Comparison of ENCODE assay signal across 1 cellular context in the genomic region with DNA sequence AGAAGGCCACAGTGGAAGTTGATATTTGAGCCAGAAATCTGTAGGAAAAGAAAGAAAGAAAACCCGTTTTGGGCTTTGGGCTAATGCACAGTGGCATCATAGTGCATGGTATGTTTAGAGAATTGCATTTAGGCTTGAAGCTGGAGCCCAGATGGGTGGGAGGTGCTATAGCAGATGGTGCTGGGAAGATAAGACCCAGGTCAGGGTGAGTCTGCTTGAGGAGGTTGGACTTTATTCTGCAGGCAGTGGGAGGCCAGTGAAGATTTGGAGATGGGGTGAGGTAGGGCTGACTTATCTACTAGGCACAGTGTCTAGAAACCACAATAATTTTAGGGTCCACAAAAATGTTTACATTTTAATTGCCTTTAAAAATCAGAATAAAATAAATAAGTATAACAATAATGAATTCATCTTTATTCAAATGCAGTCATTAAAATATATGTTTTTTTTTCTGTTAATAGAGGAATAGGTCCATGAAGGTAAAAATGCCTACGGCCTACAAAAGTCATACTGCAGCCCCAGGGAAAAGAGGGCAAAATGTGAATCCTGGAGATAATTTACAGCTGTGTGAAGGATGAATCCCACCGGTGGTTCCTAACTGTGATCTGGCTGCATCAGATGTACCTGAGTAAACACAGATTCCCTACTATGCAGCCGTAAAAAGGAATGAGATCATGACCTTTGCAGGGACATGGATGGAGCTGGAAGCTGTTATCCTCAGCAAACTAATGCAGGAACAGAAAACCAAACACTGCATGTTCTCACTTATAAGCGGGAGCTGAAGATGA.
TF ChIP-seq lines count a peak whose summit lies in the region.

No MANE protein-coding gene starts in this region.

TF ChIP-seq in K562, 482 proteins besides CTCF, POLR2A, EP300 and RAD21 (continued from another document and continues in another):
- TF ChIP-seq, protein P1, sequence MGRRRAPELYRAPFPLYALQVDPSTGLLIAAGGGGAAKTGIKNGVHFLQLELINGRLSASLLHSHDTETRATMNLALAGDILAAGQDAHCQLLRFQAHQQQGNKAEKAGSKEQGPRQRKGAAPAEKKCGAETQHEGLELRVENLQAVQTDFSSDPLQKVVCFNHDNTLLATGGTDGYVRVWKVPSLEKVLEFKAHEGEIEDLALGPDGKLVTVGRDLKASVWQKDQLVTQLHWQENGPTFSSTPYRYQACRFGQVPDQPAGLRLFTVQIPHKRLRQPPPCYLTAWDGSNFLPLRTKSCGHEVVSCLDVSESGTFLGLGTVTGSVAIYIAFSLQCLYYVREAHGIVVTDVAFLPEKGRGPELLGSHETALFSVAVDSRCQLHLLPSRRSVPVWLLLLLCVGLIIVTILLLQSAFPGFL (CRISPR knock-in tag; IDR thresholded peaks at IDR 0.05), result no peak
- TF ChIP-seq, protein P2, sequence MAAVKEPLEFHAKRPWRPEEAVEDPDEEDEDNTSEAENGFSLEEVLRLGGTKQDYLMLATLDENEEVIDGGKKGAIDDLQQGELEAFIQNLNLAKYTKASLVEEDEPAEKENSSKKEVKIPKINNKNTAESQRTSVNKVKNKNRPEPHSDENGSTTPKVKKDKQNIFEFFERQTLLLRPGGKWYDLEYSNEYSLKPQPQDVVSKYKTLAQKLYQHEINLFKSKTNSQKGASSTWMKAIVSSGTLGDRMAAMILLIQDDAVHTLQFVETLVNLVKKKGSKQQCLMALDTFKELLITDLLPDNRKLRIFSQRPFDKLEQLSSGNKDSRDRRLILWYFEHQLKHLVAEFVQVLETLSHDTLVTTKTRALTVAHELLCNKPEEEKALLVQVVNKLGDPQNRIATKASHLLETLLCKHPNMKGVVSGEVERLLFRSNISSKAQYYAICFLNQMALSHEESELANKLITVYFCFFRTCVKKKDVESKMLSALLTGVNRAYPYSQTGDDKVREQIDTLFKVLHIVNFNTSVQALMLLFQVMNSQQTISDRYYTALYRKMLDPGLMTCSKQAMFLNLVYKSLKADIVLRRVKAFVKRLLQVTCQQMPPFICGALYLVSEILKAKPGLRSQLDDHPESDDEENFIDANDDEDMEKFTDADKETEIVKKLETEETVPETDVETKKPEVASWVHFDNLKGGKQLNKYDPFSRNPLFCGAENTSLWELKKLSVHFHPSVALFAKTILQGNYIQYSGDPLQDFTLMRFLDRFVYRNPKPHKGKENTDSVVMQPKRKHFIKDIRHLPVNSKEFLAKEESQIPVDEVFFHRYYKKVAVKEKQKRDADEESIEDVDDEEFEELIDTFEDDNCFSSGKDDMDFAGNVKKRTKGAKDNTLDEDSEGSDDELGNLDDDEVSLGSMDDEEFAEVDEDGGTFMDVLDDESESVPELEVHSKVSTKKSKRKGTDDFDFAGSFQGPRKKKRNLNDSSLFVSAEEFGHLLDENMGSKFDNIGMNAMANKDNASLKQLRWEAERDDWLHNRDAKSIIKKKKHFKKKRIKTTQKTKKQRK (IDR thresholded peaks at IDR 0.05; ENCODE audit: borderline replicate concordance, low read depth, low read length), result no peak
- TF ChIP-seq, protein P3, sequence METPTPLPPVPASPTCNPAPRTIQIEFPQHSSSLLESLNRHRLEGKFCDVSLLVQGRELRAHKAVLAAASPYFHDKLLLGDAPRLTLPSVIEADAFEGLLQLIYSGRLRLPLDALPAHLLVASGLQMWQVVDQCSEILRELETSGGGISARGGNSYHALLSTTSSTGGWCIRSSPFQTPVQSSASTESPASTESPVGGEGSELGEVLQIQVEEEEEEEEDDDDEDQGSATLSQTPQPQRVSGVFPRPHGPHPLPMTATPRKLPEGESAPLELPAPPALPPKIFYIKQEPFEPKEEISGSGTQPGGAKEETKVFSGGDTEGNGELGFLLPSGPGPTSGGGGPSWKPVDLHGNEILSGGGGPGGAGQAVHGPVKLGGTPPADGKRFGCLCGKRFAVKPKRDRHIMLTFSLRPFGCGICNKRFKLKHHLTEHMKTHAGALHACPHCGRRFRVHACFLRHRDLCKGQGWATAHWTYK (CRISPR knock-in tag; IDR thresholded peaks at IDR 0.05), result no peak; the same call in 1 of the 2 replicates
- TF ChIP-seq NFIX (CRISPR knock-in tag; IDR thresholded peaks at IDR 0.05; ENCODE audit: low read depth) (no peak), ARID2 (IDR thresholded peaks at IDR 0.05) (no peak), ZNF436 (CRISPR knock-in tag; IDR thresholded peaks at IDR 0.05) (no peak), MAFK (IDR thresholded peaks at IDR 0.05; ENCODE audit: low read length) (0 out of 2 replicates have a peak, but pooled peaks have one; percentile 4), C11orf30 (IDR thresholded peaks at IDR 0.05; ENCODE audit: low read depth) (no peak), FOXA3 (CRISPR knock-in tag; conservative IDR thresholded peaks at IDR 0.05 in 1 of 2, IDR thresholded peaks at IDR 0.05 in 1 of 2) (peak; percentile 98 to 99), MTA1 (IDR thresholded peaks at IDR 0.05; ENCODE audit: borderline replicate concordance) (peak; percentile 70; the same call in 1 of the 2 replicates), ELF2 (CRISPR knock-in tag; IDR thresholded peaks at IDR 0.05) (no peak), YBX1 (IDR thresholded peaks at IDR 0.05) (no peak), MCM2 (IDR thresholded peaks at IDR 0.05; ENCODE audit: low read depth) (no peak), ZNF766 (CRISPR knock-in tag; conservative IDR thresholded peaks at IDR 0.05) (peak; percentile 69; the same call in 1 of the 2 replicates), NBN (IDR thresholded peaks at IDR 0.05; ENCODE audit: low read depth) (peak; percentile 80), IRF2 (CRISPR knock-in tag; IDR thresholded peaks at IDR 0.05) (no peak), EGR1 (conservative IDR thresholded peaks at IDR 0.05) (peak; percentile 89), RHOXF2B (CRISPR knock-in tag; conservative IDR thresholded peaks at IDR 0.05) (no peak), TEAD4 (IDR thresholded peaks at IDR 0.05; ENCODE audit: low read length) (peak; percentile 95), TEAD4 (CRISPR knock-in tag; IDR thresholded peaks at IDR 0.05; ENCODE audit: borderline replicate concordance) (no peak), POLR3A (IDR thresholded peaks at IDR 0.05; ENCODE audit: borderline replicate concordance, extremely low read depth, insufficient read depth, insufficient read length) (no peak), SAFB (IDR thresholded peaks at IDR 0.05; ENCODE audit: borderline replicate concordance, low read depth, low read length) (no peak), GTF2E2 (tag; IDR thresholded peaks at IDR 0.05) (no peak), STAG1 (CRISPR knock-in tag; IDR thresholded peaks at IDR 0.05; ENCODE audit: borderline replicate concordance) (no peak), CTBP1 (IDR thresholded peaks at IDR 0.05; ENCODE audit: borderline replicate concordance) (peak; percentile 79), HDAC2 (IDR thresholded peaks at IDR 0.05) (peak; percentile 82), BRD9 (IDR thresholded peaks at IDR 0.05; ENCODE audit: low read depth, partially characterized antibody) (no peak), PURB (CRISPR knock-in tag; IDR thresholded peaks at IDR 0.05; ENCODE audit: low read depth) (no peak), CBX8 (IDR thresholded peaks at IDR 0.05; ENCODE audit: borderline replicate concordance, extremely low read depth, low read depth, low read length, poor library complexity, severe bottlenecking) (no peak), GABPA (tag; conservative IDR thresholded peaks at IDR 0.05; ENCODE audit: low read depth) (no peak), TBP (optimal IDR thresholded peaks at IDR 0.05; ENCODE audit: low read depth, low read length) (no peak), ETV6 (IDR thresholded peaks at IDR 0.05; ENCODE audit: borderline replicate concordance in 1 of 2, low read depth in 2 of 2, low read length in 1 of 2) (0 out of 4 replicates have a peak, but pooled peaks of 1 of the 2 experiments have one; percentile 19), ETV6 (CRISPR knock-in tag; IDR thresholded peaks at IDR 0.05; ENCODE audit: borderline replicate concordance) (no peak), SMAD2 (IDR thresholded peaks at IDR 0.05; ENCODE audit: low read depth, low read length) (no peak), FOXJ2 (tag; IDR thresholded peaks at IDR 0.05) (no peak), TAF1 (IDR thresholded peaks at IDR 0.05; ENCODE audit: control insufficient read depth, extremely low read depth, insufficient read depth, low read length, severe bottlenecking) (peak; percentile 19), THRAP3 (IDR thresholded peaks at IDR 0.05; ENCODE audit: borderline replicate concordance) (no peak)
- TF ChIP-seq, protein P4, sequence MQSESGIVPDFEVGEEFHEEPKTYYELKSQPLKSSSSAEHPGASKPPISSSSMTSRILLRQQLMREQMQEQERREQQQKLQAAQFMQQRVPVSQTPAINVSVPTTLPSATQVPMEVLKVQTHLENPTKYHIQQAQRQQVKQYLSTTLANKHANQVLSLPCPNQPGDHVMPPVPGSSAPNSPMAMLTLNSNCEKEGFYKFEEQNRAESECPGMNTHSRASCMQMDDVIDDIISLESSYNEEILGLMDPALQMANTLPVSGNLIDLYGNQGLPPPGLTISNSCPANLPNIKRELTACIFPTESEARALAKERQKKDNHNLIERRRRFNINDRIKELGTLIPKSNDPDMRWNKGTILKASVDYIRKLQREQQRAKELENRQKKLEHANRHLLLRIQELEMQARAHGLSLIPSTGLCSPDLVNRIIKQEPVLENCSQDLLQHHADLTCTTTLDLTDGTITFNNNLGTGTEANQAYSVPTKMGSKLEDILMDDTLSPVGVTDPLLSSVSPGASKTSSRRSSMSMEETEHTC (IDR thresholded peaks at IDR 0.05), result no peak
- TF ChIP-seq, protein P5, sequence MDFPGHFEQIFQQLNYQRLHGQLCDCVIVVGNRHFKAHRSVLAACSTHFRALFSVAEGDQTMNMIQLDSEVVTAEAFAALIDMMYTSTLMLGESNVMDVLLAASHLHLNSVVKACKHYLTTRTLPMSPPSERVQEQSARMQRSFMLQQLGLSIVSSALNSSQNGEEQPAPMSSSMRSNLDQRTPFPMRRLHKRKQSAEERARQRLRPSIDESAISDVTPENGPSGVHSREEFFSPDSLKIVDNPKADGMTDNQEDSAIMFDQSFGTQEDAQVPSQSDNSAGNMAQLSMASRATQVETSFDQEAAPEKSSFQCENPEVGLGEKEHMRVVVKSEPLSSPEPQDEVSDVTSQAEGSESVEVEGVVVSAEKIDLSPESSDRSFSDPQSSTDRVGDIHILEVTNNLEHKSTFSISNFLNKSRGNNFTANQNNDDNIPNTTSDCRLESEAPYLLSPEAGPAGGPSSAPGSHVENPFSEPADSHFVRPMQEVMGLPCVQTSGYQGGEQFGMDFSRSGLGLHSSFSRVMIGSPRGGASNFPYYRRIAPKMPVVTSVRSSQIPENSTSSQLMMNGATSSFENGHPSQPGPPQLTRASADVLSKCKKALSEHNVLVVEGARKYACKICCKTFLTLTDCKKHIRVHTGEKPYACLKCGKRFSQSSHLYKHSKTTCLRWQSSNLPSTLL (IDR thresholded peaks at IDR 0.05), result no peak
- TF ChIP-seq, protein P6, sequence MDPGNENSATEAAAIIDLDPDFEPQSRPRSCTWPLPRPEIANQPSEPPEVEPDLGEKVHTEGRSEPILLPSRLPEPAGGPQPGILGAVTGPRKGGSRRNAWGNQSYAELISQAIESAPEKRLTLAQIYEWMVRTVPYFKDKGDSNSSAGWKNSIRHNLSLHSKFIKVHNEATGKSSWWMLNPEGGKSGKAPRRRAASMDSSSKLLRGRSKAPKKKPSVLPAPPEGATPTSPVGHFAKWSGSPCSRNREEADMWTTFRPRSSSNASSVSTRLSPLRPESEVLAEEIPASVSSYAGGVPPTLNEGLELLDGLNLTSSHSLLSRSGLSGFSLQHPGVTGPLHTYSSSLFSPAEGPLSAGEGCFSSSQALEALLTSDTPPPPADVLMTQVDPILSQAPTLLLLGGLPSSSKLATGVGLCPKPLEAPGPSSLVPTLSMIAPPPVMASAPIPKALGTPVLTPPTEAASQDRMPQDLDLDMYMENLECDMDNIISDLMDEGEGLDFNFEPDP (CRISPR knock-in tag; IDR thresholded peaks at IDR 0.05), result no peak
- TF ChIP-seq, protein P7, sequence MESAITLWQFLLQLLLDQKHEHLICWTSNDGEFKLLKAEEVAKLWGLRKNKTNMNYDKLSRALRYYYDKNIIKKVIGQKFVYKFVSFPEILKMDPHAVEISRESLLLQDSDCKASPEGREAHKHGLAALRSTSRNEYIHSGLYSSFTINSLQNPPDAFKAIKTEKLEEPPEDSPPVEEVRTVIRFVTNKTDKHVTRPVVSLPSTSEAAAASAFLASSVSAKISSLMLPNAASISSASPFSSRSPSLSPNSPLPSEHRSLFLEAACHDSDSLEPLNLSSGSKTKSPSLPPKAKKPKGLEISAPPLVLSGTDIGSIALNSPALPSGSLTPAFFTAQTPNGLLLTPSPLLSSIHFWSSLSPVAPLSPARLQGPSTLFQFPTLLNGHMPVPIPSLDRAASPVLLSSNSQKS (CRISPR knock-in tag; IDR thresholded peaks at IDR 0.05), result no peak
- TF ChIP-seq, protein P8, sequence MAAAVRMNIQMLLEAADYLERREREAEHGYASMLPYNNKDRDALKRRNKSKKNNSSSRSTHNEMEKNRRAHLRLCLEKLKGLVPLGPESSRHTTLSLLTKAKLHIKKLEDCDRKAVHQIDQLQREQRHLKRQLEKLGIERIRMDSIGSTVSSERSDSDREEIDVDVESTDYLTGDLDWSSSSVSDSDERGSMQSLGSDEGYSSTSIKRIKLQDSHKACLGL (CRISPR knock-in tag; IDR thresholded peaks at IDR 0.05; ENCODE audit: borderline replicate concordance, poor library complexity, severe bottlenecking), result no peak
- TF ChIP-seq, protein P9, sequence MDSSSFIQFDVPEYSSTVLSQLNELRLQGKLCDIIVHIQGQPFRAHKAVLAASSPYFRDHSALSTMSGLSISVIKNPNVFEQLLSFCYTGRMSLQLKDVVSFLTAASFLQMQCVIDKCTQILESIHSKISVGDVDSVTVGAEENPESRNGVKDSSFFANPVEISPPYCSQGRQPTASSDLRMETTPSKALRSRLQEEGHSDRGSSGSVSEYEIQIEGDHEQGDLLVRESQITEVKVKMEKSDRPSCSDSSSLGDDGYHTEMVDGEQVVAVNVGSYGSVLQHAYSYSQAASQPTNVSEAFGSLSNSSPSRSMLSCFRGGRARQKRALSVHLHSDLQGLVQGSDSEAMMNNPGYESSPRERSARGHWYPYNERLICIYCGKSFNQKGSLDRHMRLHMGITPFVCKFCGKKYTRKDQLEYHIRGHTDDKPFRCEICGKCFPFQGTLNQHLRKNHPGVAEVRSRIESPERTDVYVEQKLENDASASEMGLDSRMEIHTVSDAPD (CRISPR knock-in tag; IDR thresholded peaks at IDR 0.05), result no peak
- TF ChIP-seq, protein P10, sequence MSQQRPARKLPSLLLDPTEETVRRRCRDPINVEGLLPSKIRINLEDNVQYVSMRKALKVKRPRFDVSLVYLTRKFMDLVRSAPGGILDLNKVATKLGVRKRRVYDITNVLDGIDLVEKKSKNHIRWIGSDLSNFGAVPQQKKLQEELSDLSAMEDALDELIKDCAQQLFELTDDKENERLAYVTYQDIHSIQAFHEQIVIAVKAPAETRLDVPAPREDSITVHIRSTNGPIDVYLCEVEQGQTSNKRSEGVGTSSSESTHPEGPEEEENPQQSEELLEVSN (IDR thresholded peaks at IDR 0.05; ENCODE audit: borderline replicate concordance in 1 of 2, extremely low read depth in 1 of 2, insufficient read depth in 1 of 2, insufficient read length in 1 of 2, low read depth in 1 of 2, low read length in 1 of 2, poor library complexity in 1 of 2, severe bottlenecking in 1 of 2), result no peak
- TF ChIP-seq, protein P11, sequence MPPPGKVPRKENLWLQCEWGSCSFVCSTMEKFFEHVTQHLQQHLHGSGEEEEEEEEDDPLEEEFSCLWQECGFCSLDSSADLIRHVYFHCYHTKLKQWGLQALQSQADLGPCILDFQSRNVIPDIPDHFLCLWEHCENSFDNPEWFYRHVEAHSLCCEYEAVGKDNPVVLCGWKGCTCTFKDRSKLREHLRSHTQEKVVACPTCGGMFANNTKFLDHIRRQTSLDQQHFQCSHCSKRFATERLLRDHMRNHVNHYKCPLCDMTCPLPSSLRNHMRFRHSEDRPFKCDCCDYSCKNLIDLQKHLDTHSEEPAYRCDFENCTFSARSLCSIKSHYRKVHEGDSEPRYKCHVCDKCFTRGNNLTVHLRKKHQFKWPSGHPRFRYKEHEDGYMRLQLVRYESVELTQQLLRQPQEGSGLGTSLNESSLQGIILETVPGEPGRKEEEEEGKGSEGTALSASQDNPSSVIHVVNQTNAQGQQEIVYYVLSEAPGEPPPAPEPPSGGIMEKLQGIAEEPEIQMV (tag; conservative IDR thresholded peaks at IDR 0.05; ENCODE audit: low read depth), result no peak
